ENCODE assay signal across 19 cellular contexts in genomic region chr1:183583466-183583865, GRCh38. TPM values are rescaled to one million over a fixed set of nuclear protein-coding genes. Genes with fewer than 3 reads are reported as not detected.
DNase-seq lines count a peak whose midpoint lies in the region; FAIRE-seq and TF ChIP-seq lines count a peak whose summit lies in the region.
"Had no signal": no experiment of that assay in that cellular context is flagged by ENCODE, and none has a peak within 500 bp of the region (broad histone marks: within the 10 kb centered on the region; RNA-seq: fewer than 3 reads in every experiment).

No MANE protein-coding gene starts in this region.

- H3K36me3 Mint-ChIP-seq in CD14-positive monocyte = peaks cover 72 to 92% of the 10 kb centered on the region in 2 donors
- H3K36me3 Mint-ChIP-seq in neural progenitor cell = no peaks in the 10 kb centered on the region

- H3K27me3 ChIP-seq in bronchial epithelial cell (ENCODE audit: control insufficient read depth, insufficient read depth, low read length) (no peaks in the 10 kb centered on the region), mesenchymal stem cell (ENCODE audit: control insufficient read depth in 1 of 2, insufficient read depth in 1 of 2, low read length in 2 of 2) (no peaks in the 10 kb centered on the region), neural progenitor cell (no peaks in the 10 kb centered on the region), esophagus squamous epithelium (no peaks in the 10 kb centered on the region)
- H3K27me3 ChIP-seq: ascending aorta had no signal

- H3K4me3 Mint-ChIP-seq in CD14-positive monocyte = peak overlapping the region; percentile 56 to 75
- H3K4me3 Mint-ChIP-seq in neural progenitor cell = no peak overlapping the region
- H3K4me3 Mint-ChIP-seq: T-helper 1 cell treated with Interleukin-12 subunit alpha and Interleukin-12 subunit beta and Interleukin-4 antibody, amounts not matched to agents 30 μg/mL and 1 μg/mL, for 36 hours had no signal

- no peak overlapping the region for H2AK5ac ChIP-seq in mesenchymal stem cell (ENCODE audit: low read length, severe bottlenecking)

- H3K14ac ChIP-seq in mesenchymal stem cell (ENCODE audit: low read length in 2 of 2) = no peak overlapping the region

- no peak overlapping the region for H3K18ac ChIP-seq in mesenchymal stem cell (ENCODE audit: low read depth in 1 of 2, low read length in 2 of 2)

- WGBS in mesenchymal stem cell = 89% methylated on average over 5 of the region's 6 CpGs
- WGBS in esophagus squamous epithelium, 2 donors = 60 to 62% methylated on average over 6 of the region's 6 CpGs

- H4K91ac ChIP-seq in mesenchymal stem cell (ENCODE audit: low read length) = no peak overlapping the region

- H3K9me3 ChIP-seq in mesenchymal stem cell (ENCODE audit: control insufficient read depth, low read length) (no peaks in the 10 kb centered on the region), neural progenitor cell (ENCODE audit: low read depth) (no peaks in the 10 kb centered on the region), esophagus squamous epithelium (no peaks in the 10 kb centered on the region)
- H3K9me3 ChIP-seq: ascending aorta had no signal

- peaks cover 0 to 1% (median 0%) of the 10 kb centered on the region in 7 donors for H3K9me3 Mint-ChIP-seq in CD14-positive monocyte
- H3K9me3 Mint-ChIP-seq in neural progenitor cell = no peaks in the 10 kb centered on the region
- H3K9me3 Mint-ChIP-seq: T-helper 1 cell treated with Interleukin-12 subunit alpha and Interleukin-12 subunit beta and Interleukin-4 antibody, amounts not matched to agents 30 μg/mL and 1 μg/mL, for 36 hours had no signal

- peak overlapping the region; percentile 96 to 99 (median 97) for H3K27ac Mint-ChIP-seq in CD14-positive monocyte
- H3K27ac Mint-ChIP-seq in neural progenitor cell = no peak overlapping the region
- H3K27ac Mint-ChIP-seq: T-helper 1 cell treated with Interleukin-12 subunit alpha and Interleukin-12 subunit beta and Interleukin-4 antibody, amounts not matched to agents 30 μg/mL and 1 μg/mL, for 36 hours had no signal

- H3K9ac ChIP-seq in mesenchymal stem cell (ENCODE audit: low read length) (no peak overlapping the region), neural progenitor cell (no peak overlapping the region)

- H4K20me1 ChIP-seq in neural progenitor cell (ENCODE audit: low read depth) = no peaks in the 10 kb centered on the region

- H3K79me2 ChIP-seq in neural progenitor cell (ENCODE audit: low read depth) = no peaks in the 10 kb centered on the region

- no peak for TF ChIP-seq POLR2A in NB4 (IDR thresholded peaks at IDR 0.05; ENCODE audit: extremely low read depth, insufficient read length)
- no peak for TF ChIP-seq POLR2A in esophagus squamous epithelium (IDR thresholded peaks at IDR 0.05)

- no peak overlapping the region for H3K4ac ChIP-seq in mesenchymal stem cell (ENCODE audit: low read depth in 1 of 2, low read length in 2 of 2)

- no peak overlapping the region for H3K23ac ChIP-seq in mesenchymal stem cell (ENCODE audit: low read length in 2 of 2)

- H3K4me1 ChIP-seq in mesenchymal stem cell (ENCODE audit: control insufficient read depth, insufficient read depth, low read depth, low read length) = no peaks in the 10 kb centered on the region
- no peaks in the 10 kb centered on the region for H3K4me1 ChIP-seq in neural progenitor cell
- peaks cover 0 to 8% (median 0%) of the 10 kb centered on the region in 3 donors for H3K4me1 ChIP-seq in esophagus squamous epithelium

- H3K4me2 ChIP-seq in mesenchymal stem cell (ENCODE audit: low read length, poor library complexity, severe bottlenecking) (no peak overlapping the region), neural progenitor cell (no peak overlapping the region)

- no peak overlapping the region for H2BK12ac ChIP-seq in mesenchymal stem cell (ENCODE audit: low read length in 2 of 2)

- intact Hi-C loops in CD14-positive monocyte (cut with micrococcal nuclease) = loop anchor here (5.0 kb wide), 2 partner anchors 44 to 49 kb away; no protein-coding TSS in a partner anchor
- intact Hi-C loops in esophagus squamous epithelium (cut with DNase I) = no loop called here

- H3K27ac ChIP-seq in mesenchymal stem cell (ENCODE audit: low read length, poor library complexity, severe bottlenecking) (no peak overlapping the region), neural progenitor cell (no peak overlapping the region), esophagus squamous epithelium (peak overlapping the region in 1 of 4 donors; percentile 74)

- H2BK120ac ChIP-seq in mesenchymal stem cell (ENCODE audit: low read depth, low read length) = no peak overlapping the region

- H3K4me1 Mint-ChIP-seq in CD14-positive monocyte = peaks cover 82% of the 10 kb centered on the region
- H3K4me1 Mint-ChIP-seq in neural progenitor cell = peaks cover 24% of the 10 kb centered on the region

- H2AFZ ChIP-seq in mesenchymal stem cell (ENCODE audit: low read depth, low read length) (no peak overlapping the region), neural progenitor cell (replicated peaks) (no peak overlapping the region)

- no peak overlapping the region for H2BK15ac ChIP-seq in mesenchymal stem cell (ENCODE audit: low read depth, poor library complexity, severe bottlenecking)

- H3K36me3 ChIP-seq in bronchial epithelial cell (ENCODE audit: control insufficient read depth, insufficient read depth, low read length) = no peaks in the 10 kb centered on the region
- no peaks in the 10 kb centered on the region for H3K36me3 ChIP-seq in mesenchymal stem cell (ENCODE audit: control insufficient read depth in 1 of 2, insufficient read depth in 2 of 2, low read depth in 1 of 2, low read length in 2 of 2)
- H3K36me3 ChIP-seq in neural progenitor cell = no peaks in the 10 kb centered on the region
- no peaks in the 10 kb centered on the region for H3K36me3 ChIP-seq in esophagus squamous epithelium
- H3K36me3 ChIP-seq: ascending aorta had no signal

- no peaks in the 10 kb centered on the region for H3F3A ChIP-seq in neural progenitor cell (ENCODE audit: low read depth)

- FAIRE-seq in bronchial epithelial cell (lab: Jason Lieb, UNC) = no peak
- FAIRE-seq: colon had no signal

- no peaks in the 10 kb centered on the region for H3K79me1 ChIP-seq in mesenchymal stem cell (replicated peaks; ENCODE audit: low read length, poor library complexity, severe bottlenecking)

- TF ChIP-seq CTCF in CD14-positive monocyte (IDR thresholded peaks at IDR 0.05) (no peak), NB4 (IDR thresholded peaks at IDR 0.05; ENCODE audit: low read depth, low read length) (no peak), bronchial epithelial cell (IDR thresholded peaks at IDR 0.05; ENCODE audit: insufficient read depth, low read length, severe bottlenecking) (no peak), neural progenitor cell (IDR thresholded peaks at IDR 0.05) (no peak), esophagus squamous epithelium (IDR thresholded peaks at IDR 0.05) (no peak)

- peak; percentile 87 for DNase-seq in CD14-positive monocyte (ENCODE audit: low spot score)
- peak; percentile 62 for DNase-seq in NB4 (ENCODE audit: low read depth)
- DNase-seq in bronchial epithelial cell (ENCODE audit: low read depth) = peak; percentile 35
- peak; percentile 48 for DNase-seq in mesenchymal stem cell
- no peak for DNase-seq in neural progenitor cell (ENCODE audit: low spot score)
- DNase-seq in GDM1 (lab: John Stamatoyannopoulos, UW) = no peak
- DNase-seq in activated effector memory CD4-positive, alpha-beta T cell treated with Interleukin-2 at 50 U/mL for 16 hours = no peak
- no peak for DNase-seq in esophagus squamous epithelium (lab: John Stamatoyannopoulos, UW)
- DNase-seq: activated gamma-delta T cell, Calu3, H7, midbrain, MM.1S, NCI-H2081 treated with DMSO at 0.1 percent for 48 hours, NCI-H526, RPMI8226 had no signal

- H2BK5ac ChIP-seq in mesenchymal stem cell (ENCODE audit: low read depth, low read length, poor library complexity, severe bottlenecking) = no peak overlapping the region

- no peak overlapping the region for H3K4me3 ChIP-seq in NB4 (ENCODE audit: low read depth, low read length)
- H3K4me3 ChIP-seq in bronchial epithelial cell (ENCODE audit: low read depth, low read length) = no peak overlapping the region
- no peak overlapping the region for H3K4me3 ChIP-seq in mesenchymal stem cell (ENCODE audit: insufficient read depth in 1 of 2, low read depth in 1 of 2, low read length in 2 of 2)
- H3K4me3 ChIP-seq in neural progenitor cell = no peak overlapping the region
- no peak overlapping the region for H3K4me3 ChIP-seq in esophagus squamous epithelium
- H3K4me3 ChIP-seq: ascending aorta had no signal

- H4K8ac ChIP-seq in mesenchymal stem cell (ENCODE audit: low read length) = no peak overlapping the region

- H3K27me3 Mint-ChIP-seq in CD14-positive monocyte (ENCODE audit: low read depth in 3 of 3) (no peaks in the 10 kb centered on the region), neural progenitor cell (ENCODE audit: insufficient read depth, low read depth) (peaks cover 15% of the 10 kb centered on the region)

RNA-seq across cellular contexts. Expression of gene NCF2, which starts 6.8 kb away (rescaled TPM):
- polyA plus RNA-seq in CD14-positive monocyte = 100 to 1,000 TPM; 557 to 697 TPM
- total RNA-seq in bronchial epithelial cell = 96.4 and 202 TPM in 2 replicates
- polyA plus RNA-seq in mesenchymal stem cell (2013, experiment 1 of 2) = 0.08 TPM
- polyA plus RNA-seq in mesenchymal stem cell (2013, experiment 2 of 2) = 0.04 TPM
- not detected in 2 replicates for total RNA-seq in neural progenitor cell (ENCODE audit: low replicate concordance)
- total RNA-seq in esophagus squamous epithelium = 10 to 100 TPM in 3 of 4 donors, 1 to 10 TPM in 1; 8.1 to 23.1 (median 14.3) TPM

RNA-seq across cellular contexts. Expression of gene ARPC5, which starts 52.1 kb away (rescaled TPM):
- 1,000 to 10,000 TPM; 1,064 to 1,089 TPM for polyA plus RNA-seq in CD14-positive monocyte
- 95.3 and 182 TPM in 2 replicates for total RNA-seq in bronchial epithelial cell
- polyA plus RNA-seq in mesenchymal stem cell (2013, experiment 1 of 2) = 136 TPM
- polyA plus RNA-seq in mesenchymal stem cell (2013, experiment 2 of 2) = 141 TPM
- 90.1 and 131 TPM in 2 replicates for total RNA-seq in neural progenitor cell (ENCODE audit: low replicate concordance)
- total RNA-seq in esophagus squamous epithelium = 100 to 1,000 TPM in 2 of 4 donors, 10 to 100 TPM in 2; 90.2 to 136 (median 102) TPM

Comparison
In these comparisons a context has a peak if more than half of its experiments do, and no peak if none do; other contexts are left out.
1. DNase-seq: peak in CD14-positive monocyte (single experiment), NB4 (single experiment), bronchial epithelial cell (single experiment) and mesenchymal stem cell (single experiment); none in neural progenitor cell (single experiment), GDM1 (single experiment), activated effector memory CD4-positive, alpha-beta T cell treated with Interleukin-2 at 50 U/mL for 16 hours (single experiment) and esophagus squamous epithelium (single experiment).